ENCODE assay signal across 21 cellular contexts in genomic region chr12:9071976-9072375, GRCh38. TPM values are rescaled to one million over a fixed set of nuclear protein-coding genes. Genes with fewer than 3 reads are reported as not detected.
DNase-seq lines count a peak whose midpoint lies in the region; ATAC-seq, FAIRE-seq and TF ChIP-seq lines count a peak whose summit lies in the region.
"Had no signal": no experiment of that assay in that cellular context is flagged by ENCODE, and none has a peak within 500 bp of the region (broad histone marks: within the 10 kb centered on the region; RNA-seq: fewer than 3 reads in every experiment).

No MANE protein-coding gene starts in this region.

- TF ChIP-seq POLR2A in K562 (conservative IDR thresholded peaks at IDR 0.05) (no peak), right lobe of liver (IDR thresholded peaks at IDR 0.05) (no peak), spleen (IDR thresholded peaks at IDR 0.05) (no peak)

- peaks cover 18% of the 10 kb centered on the region for H3K4me1 ChIP-seq in left ventricle myocardium inferior
- H3K4me1 ChIP-seq in K562 (replicated peaks in 1 of 2; ENCODE audit: control insufficient read depth in 2 of 2, insufficient read depth in 2 of 2, low read length in 2 of 2) = no peaks in the 10 kb centered on the region
- H3K4me1 ChIP-seq in right lobe of liver = peaks cover 0 to 73% (median 13%) of the 10 kb centered on the region in 4 donors
- H3K4me1 ChIP-seq in tibial artery = no peaks in the 10 kb centered on the region
- H3K4me1 ChIP-seq in spleen = no peaks in the 10 kb centered on the region
- H3K4me1 ChIP-seq: A549, Caco-2 had no signal

- H2AFZ ChIP-seq in K562 (ENCODE audit: low read depth, low read length) = no peak overlapping the region

- H3K9me3 ChIP-seq in left ventricle myocardium inferior (replicated peaks) = no peaks in the 10 kb centered on the region
- H3K9me3 ChIP-seq in K562 (replicated peaks; ENCODE audit: control insufficient read depth, insufficient read depth, low read depth, low read length) = no peaks in the 10 kb centered on the region
- H3K9me3 ChIP-seq in right lobe of liver = no peaks in the 10 kb centered on the region
- H3K9me3 ChIP-seq in tibial artery = no peaks in the 10 kb centered on the region
- H3K9me3 ChIP-seq in spleen = no peaks in the 10 kb centered on the region
- H3K9me3 ChIP-seq: A549; BLaER1 treated with 17β-estradiol and CSF1 and Interleukin-3, amounts not matched to agents 10 nM and 100 nM; Caco-2 had no signal

- H3K36me3 ChIP-seq in left ventricle myocardium inferior (peaks cover 100% of the 10 kb centered on the region), K562 (ENCODE audit: control insufficient read depth, insufficient read depth, low read length) (no peaks in the 10 kb centered on the region), right lobe of liver (peaks cover 18 to 98% (median 39%) of the 10 kb centered on the region in 4 donors), tibial artery (peaks cover 94 to 99% (median 98%) of the 10 kb centered on the region in 3 donors), spleen (peaks cover 0 to 100% (median 66%) of the 10 kb centered on the region in 6 donors)

- intact Hi-C loops in left ventricle myocardium inferior (cut with micrococcal nuclease) = no loop called here
- intact Hi-C loops in left ventricle myocardium superior (cut with micrococcal nuclease) = no loop called here
- intact Hi-C loops in K562 (cut with micrococcal nuclease) = no loop called here
- intact Hi-C loops in right lobe of liver (cut with DNase I) = no loop called here
- intact Hi-C loops in tibial artery (cut with DNase I; ENCODE audit: low total_unique reads) = loop anchor here (5.0 kb wide), 1 partner anchor 35 kb away; no protein-coding TSS in a partner anchor
- intact Hi-C loops in spleen (cut with DNase I; ENCODE audit: low total_unique reads) = no loop called here

- no TSS peak for BruUV-seq in K562 (replicated peaks; lab: Mats Ljungman, UMichigan)

- no peak for DNase-seq in left ventricle myocardium inferior
- no peak for DNase-seq in left ventricle myocardium superior
- no peak for DNase-seq in K562 (ENCODE audit: extremely low read depth in 1 of 4, low spot score in 3 of 4)
- no peak for DNase-seq in right lobe of liver
- DNase-seq in tibial artery = no peak
- no peak for DNase-seq in spleen
- DNase-seq: AML-193; Caco-2; Calu3; CD4-positive, alpha-beta T cell; CD8-positive, alpha-beta T cell; DMS79 treated with DMSO at 0.1 percent for 48 hours; GF-D8 had no signal

- TF ChIP-seq CTCF in left ventricle myocardium inferior (IDR thresholded peaks at IDR 0.05; ENCODE audit: borderline replicate concordance) (no peak), K562 (IDR thresholded peaks at IDR 0.05 in 2 of 3, conservative IDR thresholded peaks at IDR 0.05 in 1 of 3; ENCODE audit: insufficient read depth in 2 of 3, low read depth in 1 of 3, low read length in 3 of 3) (no peak), right lobe of liver (IDR thresholded peaks at IDR 0.05) (no peak), tibial artery (IDR thresholded peaks at IDR 0.05) (no peak), spleen (IDR thresholded peaks at IDR 0.05 in 8 of 11, conservative IDR thresholded peaks at IDR 0.05 in 3 of 11) (no peak)

- no peaks in the 10 kb centered on the region for H4K20me1 ChIP-seq in K562 (replicated peaks; ENCODE audit: control insufficient read depth, insufficient read depth, low read length)
- H4K20me1 ChIP-seq: BLaER1 treated with 17β-estradiol and CSF1 and Interleukin-3, amounts not matched to agents 10 nM and 100 nM had no signal

- POLR2A ChIA-PET in K562 (lab: Yijun Ruan, JAX) = no interaction called here

- no peak for FAIRE-seq in K562 (lab: Jason Lieb, UNC)
- FAIRE-seq: A549, D721Med, G401.6, GM12891, GM19239 had no signal

- H3K27me3 ChIP-seq in left ventricle myocardium inferior (ENCODE audit: low read depth) = no peaks in the 10 kb centered on the region
- no peaks in the 10 kb centered on the region for H3K27me3 ChIP-seq in K562 (ENCODE audit: control insufficient read depth in 2 of 2, insufficient read depth in 2 of 2, low read length in 2 of 2)
- H3K27me3 ChIP-seq in right lobe of liver = no peaks in the 10 kb centered on the region
- H3K27me3 ChIP-seq in tibial artery = no peaks in the 10 kb centered on the region
- H3K27me3 ChIP-seq in spleen (replicated peaks in 1 of 7) = no peaks in the 10 kb centered on the region
- H3K27me3 ChIP-seq: BLaER1 treated with 17β-estradiol and CSF1 and Interleukin-3, amounts not matched to agents 10 nM and 100 nM had no signal

- in situ Hi-C loops in K562 (cut with MboI) = no loop called here

- ATAC-seq in left ventricle myocardium superior = no peak
- no peak for ATAC-seq in K562
- ATAC-seq in right lobe of liver = peak in 1 of 4 donors; percentile 10
- ATAC-seq: A549; CD8-positive, alpha-beta T cell had no signal

- H3K4me3 ChIP-seq in left ventricle myocardium inferior (no peak overlapping the region), K562 (no peak overlapping the region), right lobe of liver (no peak overlapping the region), tibial artery (no peak overlapping the region), spleen (no peak overlapping the region)
- H3K4me3 ChIP-seq: A549; BLaER1 treated with 17β-estradiol and CSF1 and Interleukin-3, amounts not matched to agents 10 nM and 100 nM had no signal

- no peaks in the 10 kb centered on the region for H3K79me2 ChIP-seq in K562 (ENCODE audit: control insufficient read depth, insufficient read depth, low read length)

- no peak for TF ChIP-seq RAD21 in K562 (CRISPR knock-in tag; conservative IDR thresholded peaks at IDR 0.05 in 1 of 2, IDR thresholded peaks at IDR 0.05 in 1 of 2)

- H3K9me1 ChIP-seq in K562 (ENCODE audit: control insufficient read depth, insufficient read depth, low read length) = no peaks in the 10 kb centered on the region

- no peak overlapping the region for H3K4me2 ChIP-seq in K562 (ENCODE audit: insufficient read depth, low read length)
- H3K4me2 ChIP-seq: A549; BLaER1 treated with 17β-estradiol and CSF1 and Interleukin-3, amounts not matched to agents 10 nM and 100 nM had no signal

- CTCF ChIA-PET in K562 (lab: Yijun Ruan, JAX; ENCODE audit: low intra/inter-chr PET ratio) = no interaction called here

- peak overlapping the region; percentile 47 for H3K27ac ChIP-seq in left ventricle myocardium inferior (replicated peaks)
- no peak overlapping the region for H3K27ac ChIP-seq in K562 (ENCODE audit: extremely low read depth, low read depth, low read length)
- H3K27ac ChIP-seq in right lobe of liver = peak overlapping the region in 2 of 3 donors; percentile 71 to 73
- no peak overlapping the region for H3K27ac ChIP-seq in tibial artery
- H3K27ac ChIP-seq in spleen = no peak overlapping the region
- H3K27ac ChIP-seq: A549; BLaER1 treated with 17β-estradiol and CSF1 and Interleukin-3, amounts not matched to agents 10 nM and 100 nM had no signal

- WGBS in K562 (ENCODE audit: insufficient coverage, low coverage, missing lambda C conversion rate) = 0% methylated on average over 1 of the region's 1 CpG
- 82% methylated on average over 1 of the region's 1 CpG for WGBS in right lobe of liver (ENCODE audit: insufficient coverage, low coverage, low lambda C conversion rate, missing lambda C conversion rate)
- WGBS in spleen, 5 donors = 92 to 98% (median 96%) methylated on average over 1 of the region's 1 CpG

- no peak for TF ChIP-seq EP300 in K562 (IDR thresholded peaks at IDR 0.05; ENCODE audit: low read length)

- no peak overlapping the region for H3K9ac ChIP-seq in K562 (ENCODE audit: insufficient read depth in 1 of 2, low read depth in 2 of 2, low read length in 2 of 2)
- H3K9ac ChIP-seq: BLaER1 treated with 17β-estradiol and CSF1 and Interleukin-3, amounts not matched to agents 10 nM and 100 nM had no signal

TF ChIP-seq in K562, 482 proteins besides CTCF, POLR2A, EP300 and RAD21 (continues in another document):
- TF ChIP-seq CEBPB (tag; IDR thresholded peaks at IDR 0.05) (peak; percentile 27; the same call in 1 of the 2 replicates), EP400 (IDR thresholded peaks at IDR 0.05) (no peak)

RNA-seq across cellular contexts. Expression of gene A2M, which starts 43.7 kb away (rescaled TPM):
- total RNA-seq in left ventricle myocardium inferior = 502 TPM
- 569 TPM for total RNA-seq in left ventricle myocardium superior
- total RNA-seq in K562 (2011; cell fraction: chromatin; rRNA removed; ENCODE audit: low replicate concordance) = not detected in 2 replicates
- not detected in 2 replicates for total RNA-seq in K562 (2011; cell fraction: nucleolus; rRNA removed)
- total RNA-seq in K562 (2011; cell fraction: nucleoplasm; rRNA removed) = not detected in 2 replicates
- total RNA-seq in K562 (2014; rRNA removed) = not detected in 2 replicates
- total RNA-seq in K562 (2014; rRNA removed; fragmentation: Illumina TruSeq; extraction: Trizol) = not detected in 2 replicates
- total RNA-seq in K562 (2015; rRNA removed; fragmentation: Illumina TruSeq; extraction: Trizol) = not detected in 2 replicates
- total RNA-seq in K562 (2021) = 2.3 and 3.0 TPM in 2 replicates
- polyA plus RNA-seq in K562 (2011; rRNA removed) = not detected in 2 replicates
- polyA plus RNA-seq in K562 (2011; cell fraction: cytosol; rRNA removed) = 0.30 TPM in 1 of 2 replicates, not detected in the other
- 0.14 TPM in 1 of 2 replicates, not detected in the other for polyA plus RNA-seq in K562 (2011; cell fraction: nucleus; rRNA removed)
- 0.22 TPM in 1 of 2 replicates, not detected in the other for polyA plus RNA-seq in K562 (2012)
- not detected in 2 replicates for polyA plus RNA-seq in K562 (2014; fragmentation: Illumina TruSeq; extraction: Trizol)
- under 1 TPM in 1 of 2 experiments, not detected in 1; 0.08 TPM for polyA plus RNA-seq in K562 (2014; fragmentation: Nextera tagmentation; extraction: Ambion mirVana)
- not detected in 2 replicates for polyA plus RNA-seq in K562 (2014; rRNA removed)
- 0.24 TPM in 1 of 2 replicates, not detected in the other for polyA minus RNA-seq in K562 (2011; rRNA and poly(A)+ RNA removed)
- polyA minus RNA-seq in K562 (2011; cell fraction: cytosol; rRNA and poly(A)+ RNA removed) = 23.7 TPM in 1 of 2 replicates, not detected in the other
- polyA minus RNA-seq in K562 (2011; cell fraction: nucleus; rRNA and poly(A)+ RNA removed) = not detected in 2 replicates
- total RNA-seq in right lobe of liver = 1,000 to 10,000 TPM in 5 of 6 experiments, 100 to 1,000 TPM in 1; 978 to 3,352 (median 2,507) TPM
- total RNA-seq in spleen = 100 to 1,000 TPM; 348 to 975 (median 429) TPM
- 10 to 100 TPM; 28.9 to 75.1 (median 61.5) TPM for polyA plus RNA-seq in spleen
- total RNA-seq: A172; B cell; Calu3; CD4-positive, alpha-beta T cell; CD8-positive, alpha-beta T cell had no signal
- polyA plus RNA-seq: A549 had no signal

Comparison
In these comparisons a context has a peak if more than half of its experiments do, and no peak if none do; other contexts are left out.
1. H3K27ac ChIP-seq: peak in left ventricle myocardium inferior (single experiment) and right lobe of liver (2 of 3); none in K562 (single experiment), tibial artery (0 of 2) and spleen (0 of 8).
2. RNA of gene A2M, which starts 43.7 kb away (total RNA-seq): 978 to 3,352 TPM in right lobe of liver, 569 TPM in left ventricle myocardium superior (single experiment), 502 TPM in left ventricle myocardium inferior (single experiment) and 348 to 975 TPM in spleen; 2.3 to 3.0 TPM in K562; every median in the first group is over 10 times any median in the second.